Comparison of ENCODE assay signal across 9 cellular contexts in the genomic region with DNA sequence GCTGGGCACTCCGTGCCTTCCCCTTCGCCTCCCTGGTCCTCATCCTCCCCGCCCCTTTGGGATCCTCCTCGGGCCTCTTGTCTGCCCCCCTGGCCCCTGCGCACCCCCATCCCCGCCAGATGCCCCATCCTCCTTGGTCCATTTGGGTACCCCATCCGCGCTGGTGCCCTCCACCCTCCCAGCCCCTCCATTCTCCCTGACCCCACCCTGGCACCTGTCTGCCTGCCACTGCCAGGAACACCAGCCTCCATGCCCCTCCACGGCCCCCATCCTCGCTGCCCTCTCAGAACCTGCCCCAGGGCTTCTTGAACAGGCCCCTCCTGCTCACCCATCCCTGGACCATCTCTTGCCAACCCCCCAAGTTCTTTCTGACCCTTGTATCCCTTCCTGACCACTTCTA. TPM values are rescaled to one million over a fixed set of nuclear protein-coding genes. Genes with fewer than 3 reads are reported as not detected.
DNase-seq lines count a peak whose midpoint lies in the region; ATAC-seq and TF ChIP-seq lines count a peak whose summit lies in the region.
"Had no signal": no experiment of that assay in that cellular context is flagged by ENCODE, and none has a peak within 500 bp of the region (broad histone marks: within the 10 kb centered on the region; RNA-seq: fewer than 3 reads in every experiment).

No MANE protein-coding gene starts in this region.

- peak overlapping the region; percentile 50 for H3K4me3 ChIP-seq in GM12864 (ENCODE audit: low read depth, low read length)
- peak overlapping the region; percentile 43 for H3K4me3 ChIP-seq in rectal smooth muscle tissue (ENCODE audit: low read length)

- peaks cover 8% of the 10 kb centered on the region for H3K4me1 ChIP-seq in foreskin keratinocyte
- H3K4me1 ChIP-seq in rectal smooth muscle tissue (ENCODE audit: control insufficient read depth, insufficient read depth, low read length): peaks cover 4% of the 10 kb centered on the region

- no peak overlapping the region for H3K9ac ChIP-seq in rectal smooth muscle tissue (ENCODE audit: low read length)

- ATAC-seq in foreskin keratinocyte (no peak), HG02588 (IDR thresholded peaks at IDR 0.05; ENCODE audit: unreplicated experiment) (no peak), HG03097 (IDR thresholded peaks at IDR 0.05; ENCODE audit: low FRiP score, unreplicated experiment) (no peak)

- TF ChIP-seq CTCF in GM12864 (IDR thresholded peaks at IDR 0.05; ENCODE audit: low read depth, low read length, missing control alignments) (no peak), VCaP (conservative IDR thresholded peaks at IDR 0.05) (no peak), foreskin keratinocyte (conservative IDR thresholded peaks at IDR 0.05) (no peak)

- H3K27ac ChIP-seq in VCaP: peak overlapping the region; percentile 85; the same call in 1 of the 2 replicates
- peak overlapping the region; percentile 26 for H3K27ac ChIP-seq in foreskin keratinocyte
- H3K27ac ChIP-seq in rectal smooth muscle tissue (ENCODE audit: low read depth, low read length): peak overlapping the region; percentile 28

- peaks cover 6% of the 10 kb centered on the region for H3K36me3 ChIP-seq in rectal smooth muscle tissue (ENCODE audit: control insufficient read depth, insufficient read depth, low read length)

- no peak for DNase-seq in GM12864 (ENCODE audit: low read depth)
- DNase-seq in foreskin keratinocyte: no peak
- DNase-seq in ureter (ENCODE audit: low spot score): no peak
- DNase-seq in GF-D8 (lab: John Stamatoyannopoulos, UW): no peak
- DNase-seq: cortex of kidney had no signal

- H3K27me3 ChIP-seq in foreskin keratinocyte (no peaks in the 10 kb centered on the region), rectal smooth muscle tissue (ENCODE audit: control insufficient read depth, insufficient read depth, low read length) (no peaks in the 10 kb centered on the region)

RNA-seq across cellular contexts. Expression of gene ZDHHC18, which starts 0.7 kb away (rescaled TPM):
- total RNA-seq in foreskin keratinocyte (17.6 and 18.5 TPM in 2 replicates), ureter (21.0 TPM)
- polyA plus RNA-seq in foreskin keratinocyte: 14.2 and 16.1 TPM in 2 replicates

RNA-seq across cellular contexts. Expression of gene SFN, which starts 35.7 kb away (rescaled TPM):
- total RNA-seq in foreskin keratinocyte (2,642 and 2,753 TPM in 2 replicates), ureter (93.7 TPM)
- 4,130 and 4,582 TPM in 2 replicates for polyA plus RNA-seq in foreskin keratinocyte

RNA-seq across cellular contexts. Expression of gene PIGV, which starts 39.5 kb away (rescaled TPM):
- 11.7 and 11.9 TPM in 2 replicates for total RNA-seq in foreskin keratinocyte
- polyA plus RNA-seq in foreskin keratinocyte: 8.7 and 9.4 TPM in 2 replicates
- total RNA-seq in ureter: 17.0 TPM

Comparison
In these comparisons a context has a peak if more than half of its experiments do, and no peak if none do; other contexts are left out.
1. H3K27ac ChIP-seq: peak in every context shown above with its lines; median percentile 85 in VCaP; 28 in rectal smooth muscle tissue; 26 in foreskin keratinocyte.
2. RNA of gene SFN, which starts 35.7 kb away (total RNA-seq): 2,642 to 2,753 TPM in foreskin keratinocyte; 93.7 TPM in ureter (single experiment); every median in the first group is over 10 times any median in the second.